ENCODE assay signal across 28 cellular contexts in the genomic region with DNA sequence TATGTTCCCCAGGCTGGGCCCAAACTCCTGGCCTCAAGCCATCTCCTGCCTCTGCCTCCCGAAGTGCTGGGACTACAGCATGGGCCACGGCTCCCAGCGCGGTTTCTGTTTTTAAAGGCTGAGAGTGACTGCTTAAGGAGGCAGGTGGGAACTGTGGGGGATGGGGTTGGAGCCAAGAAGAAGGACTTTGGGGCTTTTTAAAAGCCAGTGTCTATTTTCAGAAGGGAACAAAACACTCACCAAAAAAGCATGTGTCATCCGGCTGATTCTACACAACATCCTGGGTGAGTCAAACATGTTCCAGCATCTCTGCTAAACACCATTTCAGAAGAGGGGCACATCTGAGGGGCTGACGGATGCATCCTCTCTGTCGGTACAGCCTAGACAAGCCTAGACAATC.
DNase-seq lines count a peak whose midpoint lies in the region; ATAC-seq and TF ChIP-seq lines count a peak whose summit lies in the region.
"Had no signal": no experiment of that assay in that cellular context is flagged by ENCODE, and none has a peak within 500 bp of the region (broad histone marks: within the 10 kb centered on the region; RNA-seq: fewer than 3 reads in every experiment).

No MANE protein-coding gene starts in this region.

- H3K36me3 Mint-ChIP-seq in naive thymus-derived CD4-positive, alpha-beta T cell: peaks cover 0 to 6% (median 0%) of the 10 kb centered on the region in 5 donors
- H3K36me3 Mint-ChIP-seq: CD14-positive monocyte had no signal

- no peaks in the 10 kb centered on the region for H3K27me3 ChIP-seq in adipocyte (replicated peaks; ENCODE audit: control insufficient read depth, insufficient read depth, low read length)
- H3K27me3 ChIP-seq in naive thymus-derived CD4-positive, alpha-beta T cell (ENCODE audit: control insufficient read depth in 2 of 2, insufficient read depth in 2 of 2, low read length in 2 of 2): no peaks in the 10 kb centered on the region
- H3K27me3 ChIP-seq: cardiac muscle cell, left lung, pancreas, right atrium auricular region, SJCRH30 had no signal

- H3K4me1 Mint-ChIP-seq in naive thymus-derived CD4-positive, alpha-beta T cell: no peaks in the 10 kb centered on the region
- H3K4me1 Mint-ChIP-seq: activated naive CD8-positive, alpha-beta T cell treated with anti-CD3 and anti-CD28 coated beads, Interleukin-2, amount 50 U/mL, for 24 hours; CD14-positive monocyte; GM23338; natural killer cell had no signal

- H3K4me1 ChIP-seq in adipocyte (ENCODE audit: control insufficient read depth, insufficient read depth, low read length): peaks cover 18% of the 10 kb centered on the region
- H3K4me1 ChIP-seq in naive thymus-derived CD4-positive, alpha-beta T cell (ENCODE audit: control insufficient read depth in 2 of 2, insufficient read depth in 2 of 2, low read length in 2 of 2): no peaks in the 10 kb centered on the region
- H3K4me1 ChIP-seq: left lung, pancreas, right atrium auricular region, SJCRH30 had no signal

- POLR2A ChIA-PET in naive thymus-derived CD4-positive, alpha-beta T cell (lab: Charles Lee): no interaction called here

- peaks cover 0 to 53% (median 22%) of the 10 kb centered on the region in 11 donors for H3K9me3 Mint-ChIP-seq in naive thymus-derived CD4-positive, alpha-beta T cell

- no peak overlapping the region for H3K4me3 ChIP-seq in adipocyte (ENCODE audit: low read length)
- no peak overlapping the region for H3K4me3 ChIP-seq in skeletal muscle cell (ENCODE audit: low read depth, low read length)
- no peak overlapping the region for H3K4me3 ChIP-seq in naive thymus-derived CD4-positive, alpha-beta T cell (ENCODE audit: low read length)
- H3K4me3 ChIP-seq: cardiac muscle cell, GM23338, left lung, pancreas, right atrium auricular region, SJCRH30, thoracic aorta had no signal

- DNase-seq in GM03348 (ENCODE audit: low spot score): peak; percentile 33
- peak; percentile 13 for DNase-seq in adipocyte (ENCODE audit: low read depth)
- DNase-seq in fibroblast of the conjunctiva (ENCODE audit: low read depth): peak; percentile 20
- peak; percentile 53 for DNase-seq in skeletal muscle cell (ENCODE audit: low read depth)
- no peak for DNase-seq in GM13977 (ENCODE audit: low spot score)
- DNase-seq in naive thymus-derived CD4-positive, alpha-beta T cell: no peak
- no peak for DNase-seq in NCI-H2196 treated with DMSO at 0.1 percent for 48 hours (lab: John Stamatoyannopoulos, UW; ENCODE audit: unreplicated experiment)
- DNase-seq: activated CD4-positive, CD25-positive, alpha-beta regulatory T cell treated with anti-CD3 and anti-CD28 coated beads, Interleukin-2, amount 50 U/mL, for 72 hours; activated CD8-positive, alpha-beta T cell treated with anti-CD3 and anti-CD28 coated beads for 36 hours; activated gamma-delta T cell; activated naive CD8-positive, alpha-beta T cell treated with anti-CD3 and anti-CD28 coated beads, Interleukin-2, amount 50 U/mL, for 24 hours; left lung; natural killer cell; NCI-H1417 treated with DMSO at 0.1 percent for 48 hours; NCI-H2107; NCI-H510A treated with DMSO at 0.1 percent for 48 hours; NK-92 treated with Interleukin-12 subunit alpha and Interleukin-12 subunit beta, amount 100 ng/mL, for 24 hours; pancreas; SJCRH30; stimulated activated CD4-positive, alpha-beta T cell treated with anti-CD3 and anti-CD28 coated beads, Interleukin-12 subunit alpha, Interleukin-12 subunit beta, amount 100 ng/mL, for 4 hours; stimulated activated CD4-positive, alpha-beta T cell treated with anti-CD3 and anti-CD28 coated beads, Interleukin-4, amount 100 ng/mL, for 24 hours; stimulated activated naive CD4-positive, alpha-beta T cell had no signal

- no peak overlapping the region for H3K27ac ChIP-seq in naive thymus-derived CD4-positive, alpha-beta T cell (ENCODE audit: low read depth, low read length)
- H3K27ac ChIP-seq: cardiac muscle cell, left lung, pancreas, right atrium auricular region, SJCRH30, thoracic aorta had no signal

- no peak for TF ChIP-seq CTCF in GM13977 (IDR thresholded peaks at IDR 0.05; ENCODE audit: extremely low read depth, insufficient read depth, missing control alignments)

- H3K36me3 ChIP-seq in adipocyte (ENCODE audit: control insufficient read depth, insufficient read depth, low read length, severe bottlenecking): no peaks in the 10 kb centered on the region
- H3K36me3 ChIP-seq in naive thymus-derived CD4-positive, alpha-beta T cell (ENCODE audit: control insufficient read depth in 2 of 3, insufficient read depth in 3 of 3, low read length in 3 of 3): no peaks in the 10 kb centered on the region
- H3K36me3 ChIP-seq: cardiac muscle cell, left lung, pancreas, right atrium auricular region, SJCRH30, thoracic aorta had no signal

- no peak for ATAC-seq in naive thymus-derived CD4-positive, alpha-beta T cell
- ATAC-seq in HG02642 (IDR thresholded peaks at IDR 0.05; ENCODE audit: poor library complexity, unreplicated experiment): no peak
- ATAC-seq: activated CD8-positive, alpha-beta T cell treated with anti-CD3 and anti-CD28 coated beads for 36 hours; activated naive CD8-positive, alpha-beta T cell treated with anti-CD3 and anti-CD28 coated beads, Interleukin-2, amount 50 U/mL, for 24 hours; GM23338; left lung; natural killer cell; pancreas had no signal

- in situ Hi-C loops in GM13977 (cut with MboI; ENCODE audit: low pct_unique_long_range_greater_than_20kb, low sequenced_read_pairs, unreplicated experiment): no loop called here

- no peaks in the 10 kb centered on the region for H3K27me3 Mint-ChIP-seq in naive thymus-derived CD4-positive, alpha-beta T cell
- H3K27me3 Mint-ChIP-seq: activated CD8-positive, alpha-beta T cell treated with anti-CD3 and anti-CD28 coated beads for 36 hours; activated naive CD8-positive, alpha-beta T cell treated with anti-CD3 and anti-CD28 coated beads, Interleukin-2, amount 50 U/mL, for 24 hours had no signal

- H3K9me3 ChIP-seq in adipocyte (ENCODE audit: control insufficient read depth, low read length): peaks cover 11% of the 10 kb centered on the region
- H3K9me3 ChIP-seq in naive thymus-derived CD4-positive, alpha-beta T cell (ENCODE audit: control insufficient read depth in 2 of 3, low read length in 3 of 3): peaks cover 0 to 8% (median 0%) of the 10 kb centered on the region in 3 experiments
- H3K9me3 ChIP-seq: pancreas, SJCRH30, thoracic aorta had no signal

- H3K9ac ChIP-seq in adipocyte (ENCODE audit: low read length): no peak overlapping the region

- no peak overlapping the region for H3K4me3 Mint-ChIP-seq in naive thymus-derived CD4-positive, alpha-beta T cell
- H3K4me3 Mint-ChIP-seq: activated CD8-positive, alpha-beta T cell treated with anti-CD3 and anti-CD28 coated beads for 36 hours; activated naive CD8-positive, alpha-beta T cell treated with anti-CD3 and anti-CD28 coated beads, Interleukin-2, amount 50 U/mL, for 24 hours; CD14-positive monocyte; GM23338; natural killer cell had no signal

- CTCF ChIA-PET in naive thymus-derived CD4-positive, alpha-beta T cell (lab: Charles Lee): no interaction called here

- H3K27ac Mint-ChIP-seq in naive thymus-derived CD4-positive, alpha-beta T cell: no peak overlapping the region
- H3K27ac Mint-ChIP-seq: activated CD8-positive, alpha-beta T cell treated with anti-CD3 and anti-CD28 coated beads for 36 hours; activated naive CD8-positive, alpha-beta T cell treated with anti-CD3 and anti-CD28 coated beads, Interleukin-2, amount 50 U/mL, for 24 hours; CD14-positive monocyte; GM23338; natural killer cell had no signal

- intact Hi-C loops in naive thymus-derived CD4-positive, alpha-beta T cell (cut with micrococcal nuclease): no loop called here

Comparison
In these comparisons a context has a peak if more than half of its experiments do, and no peak if none do; other contexts are left out.
1. DNase-seq: peak in GM03348 (single experiment), adipocyte (single experiment), fibroblast of the conjunctiva (single experiment) and skeletal muscle cell (single experiment); none in GM13977 (single experiment), naive thymus-derived CD4-positive, alpha-beta T cell (0 of 9) and NCI-H2196 treated with DMSO at 0.1 percent for 48 hours (single experiment).